In genomic region chr4:7936963-7937362, GRCh38 we compare ENCODE assay signal across 12 cellular contexts. TPM values are rescaled to one million over a fixed set of nuclear protein-coding genes. Genes with fewer than 3 reads are reported as not detected.
A peak's percentile ranks its signal among the peaks of the same experiment; 100 is the strongest.
DNase-seq lines count a peak whose midpoint lies in the region; ATAC-seq and TF ChIP-seq lines count a peak whose summit lies in the region.
"Had no signal": no experiment of that assay in that cellular context is flagged by ENCODE, and none has a peak within 500 bp of the region (broad histone marks: within the 10 kb centered on the region; RNA-seq: fewer than 3 reads in every experiment).

No MANE protein-coding gene starts in this region.

- no peak overlapping the region for H3K9ac ChIP-seq in smooth muscle cell (ENCODE audit: low read depth)

- no peak for ATAC-seq in activated CD8-positive, alpha-beta T cell treated with anti-CD3 and anti-CD28 coated beads for 36 hours
- ATAC-seq in activated CD8-positive, alpha-beta T cell treated with anti-CD3 and anti-CD28 coated beads, Interleukin-2, amount 10 ng/mL, durations not matched to agents 7 days and 5 days, result no peak
- ATAC-seq in HG03439 (IDR thresholded peaks at IDR 0.05; ENCODE audit: unreplicated experiment), result no peak
- no peak for ATAC-seq in stimulated activated naive B cell treated with anti-CD40 and anti-IgM and Interleukin-4, amounts not matched to agents 10 μg/mL and 1 μg/mL and 100 μg/mL, for 72 hours (replicated peaks)
- ATAC-seq in HG03280 (IDR thresholded peaks at IDR 0.05; ENCODE audit: unreplicated experiment), result no peak

- peaks cover 67% of the 10 kb centered on the region for H4K20me1 ChIP-seq in smooth muscle cell (ENCODE audit: low read depth)

- DNase-seq in activated CD8-positive, alpha-beta T cell treated with anti-CD3 and anti-CD28 coated beads for 36 hours, result no peak
- DNase-seq in activated CD8-positive, alpha-beta T cell treated with anti-CD3 and anti-CD28 coated beads, Interleukin-2, amount 10 ng/mL, durations not matched to agents 7 days and 5 days, result no peak
- DNase-seq in SIG-M5 treated with dmso at 0.1 percent for 504 hours (lab: John Stamatoyannopoulos, UW; ENCODE audit: unreplicated experiment) (peak; percentile 76), fibroblast of the aortic adventitia (ENCODE audit: low read depth) (peak; percentile 72), smooth muscle cell (lab: John Stamatoyannopoulos, UW; ENCODE audit: unreplicated experiment) (no peak)
- DNase-seq in stimulated activated naive B cell treated with anti-CD40 and anti-IgM and Interleukin-4, amounts not matched to agents 10 μg/mL and 1 μg/mL and 100 μg/mL, for 72 hours, result no peak
- DNase-seq: AML-193, RPMI8226, testis had no signal

- 91% methylated on average over 1 of the region's 1 CpG for WGBS in smooth muscle cell (ENCODE audit: low lambda C conversion rate)

- H3K9me3 Mint-ChIP-seq in activated CD8-positive, alpha-beta T cell treated with anti-CD3 and anti-CD28 coated beads for 36 hours, result no peaks in the 10 kb centered on the region
- H3K9me3 Mint-ChIP-seq in activated CD8-positive, alpha-beta T cell treated with anti-CD3 and anti-CD28 coated beads, Interleukin-2, amount 10 ng/mL, durations not matched to agents 7 days and 5 days (ENCODE audit: insufficient read depth), result no peaks in the 10 kb centered on the region
- peaks cover 0 to 2% of the 10 kb centered on the region in 2 donors for H3K9me3 Mint-ChIP-seq in stimulated activated naive B cell treated with anti-CD40 and anti-IgM and Interleukin-4, amounts not matched to agents 10 μg/mL and 1 μg/mL and 100 μg/mL, for 72 hours
- H3K9me3 Mint-ChIP-seq: activated naive CD4-positive, alpha-beta T cell treated with anti-CD3 and anti-CD28 coated beads, Interleukin-2, amount 50 U/mL, for 24 hours had no signal

- peaks cover 9% of the 10 kb centered on the region for H3K36me3 Mint-ChIP-seq in activated CD8-positive, alpha-beta T cell treated with anti-CD3 and anti-CD28 coated beads for 36 hours (ENCODE audit: low read depth)
- H3K36me3 Mint-ChIP-seq in activated CD8-positive, alpha-beta T cell treated with anti-CD3 and anti-CD28 coated beads, Interleukin-2, amount 10 ng/mL, durations not matched to agents 7 days and 5 days (ENCODE audit: low read depth), result peaks cover 4% of the 10 kb centered on the region
- H3K36me3 Mint-ChIP-seq in stimulated activated naive B cell treated with anti-CD40 and anti-IgM and Interleukin-4, amounts not matched to agents 10 μg/mL and 1 μg/mL and 100 μg/mL, for 72 hours, result no peaks in the 10 kb centered on the region
- H3K36me3 Mint-ChIP-seq: activated naive CD4-positive, alpha-beta T cell treated with anti-CD3 and anti-CD28 coated beads, Interleukin-2, amount 50 U/mL, for 24 hours had no signal

- H3K4me1 ChIP-seq in smooth muscle cell (ENCODE audit: low read depth), result peaks cover 3% of the 10 kb centered on the region
- H3K4me1 ChIP-seq: testis had no signal

- no peak overlapping the region for H3K27ac Mint-ChIP-seq in activated CD8-positive, alpha-beta T cell treated with anti-CD3 and anti-CD28 coated beads for 36 hours
- H3K27ac Mint-ChIP-seq in activated CD8-positive, alpha-beta T cell treated with anti-CD3 and anti-CD28 coated beads, Interleukin-2, amount 10 ng/mL, durations not matched to agents 7 days and 5 days, result no peak overlapping the region
- H3K27ac Mint-ChIP-seq in stimulated activated naive B cell treated with anti-CD40 and anti-IgM and Interleukin-4, amounts not matched to agents 10 μg/mL and 1 μg/mL and 100 μg/mL, for 72 hours, result no peak overlapping the region
- H3K27ac Mint-ChIP-seq: activated naive CD4-positive, alpha-beta T cell treated with anti-CD3 and anti-CD28 coated beads, Interleukin-2, amount 50 U/mL, for 24 hours had no signal

- H3K9me3 ChIP-seq in smooth muscle cell (replicated peaks; ENCODE audit: low read depth), result no peaks in the 10 kb centered on the region
- H3K9me3 ChIP-seq: testis had no signal

- peak overlapping the region; percentile 81 for H3K4me3 Mint-ChIP-seq in activated CD8-positive, alpha-beta T cell treated with anti-CD3 and anti-CD28 coated beads for 36 hours
- no peak overlapping the region for H3K4me3 Mint-ChIP-seq in activated CD8-positive, alpha-beta T cell treated with anti-CD3 and anti-CD28 coated beads, Interleukin-2, amount 10 ng/mL, durations not matched to agents 7 days and 5 days
- no peak overlapping the region for H3K4me3 Mint-ChIP-seq in stimulated activated naive B cell treated with anti-CD40 and anti-IgM and Interleukin-4, amounts not matched to agents 10 μg/mL and 1 μg/mL and 100 μg/mL, for 72 hours

- CTCF ChIA-PET in activated CD8-positive, alpha-beta T cell treated with anti-CD3 and anti-CD28 coated beads for 36 hours (lab: Charles Lee), result interaction anchor here (1.3 to 4.0 kb wide), 7 partner anchors 9 to 132 kb away, joined by 3 to 22 read pairs (median 6); no protein-coding TSS in a partner anchor
- CTCF ChIA-PET in activated CD8-positive, alpha-beta T cell treated with anti-CD3 and anti-CD28 coated beads, Interleukin-2, amount 10 ng/mL, durations not matched to agents 7 days and 5 days (lab: Charles Lee), result interaction anchor here (1.0 to 2.7 kb wide), 3 partner anchors 8 to 60 kb away, joined by 3 to 17 read pairs (median 12); no protein-coding TSS in a partner anchor

- intact Hi-C loops in activated CD8-positive, alpha-beta T cell treated with anti-CD3 and anti-CD28 coated beads for 36 hours (cut with micrococcal nuclease), result no loop called here

- peak overlapping the region; percentile 98 for H3K4me2 ChIP-seq in smooth muscle cell

- H3K4me1 Mint-ChIP-seq in activated CD8-positive, alpha-beta T cell treated with anti-CD3 and anti-CD28 coated beads for 36 hours (ENCODE audit: low read depth), result peaks cover 41% of the 10 kb centered on the region
- H3K4me1 Mint-ChIP-seq in activated CD8-positive, alpha-beta T cell treated with anti-CD3 and anti-CD28 coated beads, Interleukin-2, amount 10 ng/mL, durations not matched to agents 7 days and 5 days (ENCODE audit: low read depth), result peaks cover 20% of the 10 kb centered on the region
- H3K4me1 Mint-ChIP-seq in stimulated activated naive B cell treated with anti-CD40 and anti-IgM and Interleukin-4, amounts not matched to agents 10 μg/mL and 1 μg/mL and 100 μg/mL, for 72 hours, result peaks cover 8 to 12% of the 10 kb centered on the region in 2 donors

- no peak for TF ChIP-seq CTCF in activated CD8-positive, alpha-beta T cell treated with anti-CD3 and anti-CD28 coated beads for 36 hours (IDR thresholded peaks at IDR 0.05)
- TF ChIP-seq CTCF in fibroblast of the aortic adventitia (IDR thresholded peaks at IDR 0.05; ENCODE audit: insufficient read depth, low read length), result no peak
- no peak for TF ChIP-seq CTCF in smooth muscle cell (IDR thresholded peaks at IDR 0.05; ENCODE audit: borderline replicate concordance, insufficient read depth, poor library complexity, severe bottlenecking)

- H2AFZ ChIP-seq in smooth muscle cell (ENCODE audit: low read depth), result no peak overlapping the region

- peaks cover 10% of the 10 kb centered on the region for H3F3A ChIP-seq in smooth muscle cell (ENCODE audit: low read depth)

- no peak overlapping the region for H3K27ac ChIP-seq in smooth muscle cell (ENCODE audit: low read depth)
- H3K27ac ChIP-seq: testis had no signal

- peaks cover 76% of the 10 kb centered on the region for H3K79me2 ChIP-seq in smooth muscle cell (ENCODE audit: low read depth)

- no peaks in the 10 kb centered on the region for H3K27me3 ChIP-seq in smooth muscle cell (ENCODE audit: low read depth)
- H3K27me3 ChIP-seq: testis had no signal

- H3K27me3 Mint-ChIP-seq in activated CD8-positive, alpha-beta T cell treated with anti-CD3 and anti-CD28 coated beads for 36 hours, result peaks cover 8% of the 10 kb centered on the region
- H3K27me3 Mint-ChIP-seq in activated CD8-positive, alpha-beta T cell treated with anti-CD3 and anti-CD28 coated beads, Interleukin-2, amount 10 ng/mL, durations not matched to agents 7 days and 5 days (ENCODE audit: low read depth), result peaks cover 21% of the 10 kb centered on the region
- H3K27me3 Mint-ChIP-seq in stimulated activated naive B cell treated with anti-CD40 and anti-IgM and Interleukin-4, amounts not matched to agents 10 μg/mL and 1 μg/mL and 100 μg/mL, for 72 hours, result peaks cover 51 to 80% of the 10 kb centered on the region in 2 donors
- H3K27me3 Mint-ChIP-seq: activated naive CD4-positive, alpha-beta T cell treated with anti-CD3 and anti-CD28 coated beads, Interleukin-2, amount 50 U/mL, for 24 hours had no signal

- H3K36me3 ChIP-seq in smooth muscle cell (ENCODE audit: low read depth), result no peaks in the 10 kb centered on the region

- POLR2A ChIA-PET in activated CD8-positive, alpha-beta T cell treated with anti-CD3 and anti-CD28 coated beads for 36 hours (lab: Charles Lee), result interaction anchor here (0.6 to 0.8 kb wide), 3 partner anchors 28 to 80 kb away, joined by 3 read pairs; no protein-coding TSS in a partner anchor
- POLR2A ChIA-PET in activated CD8-positive, alpha-beta T cell treated with anti-CD3 and anti-CD28 coated beads, Interleukin-2, amount 10 ng/mL, durations not matched to agents 7 days and 5 days (lab: Charles Lee), result no interaction called here

- peak overlapping the region; percentile 87 for H3K4me3 ChIP-seq in fibroblast of the aortic adventitia (ENCODE audit: low read depth, low read length)
- H3K4me3 ChIP-seq in smooth muscle cell, result peak overlapping the region; percentile 95
- H3K4me3 ChIP-seq: testis had no signal

RNA-seq across cellular contexts. Expression of gene AFAP1, which starts 2.7 kb away (rescaled TPM):
- total RNA-seq in activated CD8-positive, alpha-beta T cell treated with anti-CD3 and anti-CD28 coated beads for 36 hours, result 10 to 100 TPM; 25.5 to 26.5 TPM
- total RNA-seq in activated CD8-positive, alpha-beta T cell treated with anti-CD3 and anti-CD28 coated beads, Interleukin-2, amount 10 ng/mL, durations not matched to agents 7 days and 5 days, result 1 to 10 TPM; 5.3 to 6.2 TPM
- total RNA-seq in fibroblast of the aortic adventitia (ENCODE audit: low replicate concordance) (66.0 and 83.9 TPM in 2 replicates), smooth muscle cell (17.9 and 24.8 TPM in 2 replicates)
- polyA plus RNA-seq in smooth muscle cell, result 12.6 and 15.8 TPM in 2 replicates

Comparison
In these comparisons a context has a peak if more than half of its experiments do, and no peak if none do; other contexts are left out.
1. DNase-seq: peak in SIG-M5 treated with dmso at 0.1 percent for 504 hours (single experiment) and fibroblast of the aortic adventitia (single experiment); none in activated CD8-positive, alpha-beta T cell treated with anti-CD3 and anti-CD28 coated beads for 36 hours (single experiment), activated CD8-positive, alpha-beta T cell treated with anti-CD3 and anti-CD28 coated beads, Interleukin-2, amount 10 ng/mL, durations not matched to agents 7 days and 5 days (single experiment), smooth muscle cell (single experiment) and stimulated activated naive B cell treated with anti-CD40 and anti-IgM and Interleukin-4, amounts not matched to agents 10 μg/mL and 1 μg/mL and 100 μg/mL, for 72 hours (single experiment).